ENCODE assay signal across 1 cellular context in the genomic region with DNA sequence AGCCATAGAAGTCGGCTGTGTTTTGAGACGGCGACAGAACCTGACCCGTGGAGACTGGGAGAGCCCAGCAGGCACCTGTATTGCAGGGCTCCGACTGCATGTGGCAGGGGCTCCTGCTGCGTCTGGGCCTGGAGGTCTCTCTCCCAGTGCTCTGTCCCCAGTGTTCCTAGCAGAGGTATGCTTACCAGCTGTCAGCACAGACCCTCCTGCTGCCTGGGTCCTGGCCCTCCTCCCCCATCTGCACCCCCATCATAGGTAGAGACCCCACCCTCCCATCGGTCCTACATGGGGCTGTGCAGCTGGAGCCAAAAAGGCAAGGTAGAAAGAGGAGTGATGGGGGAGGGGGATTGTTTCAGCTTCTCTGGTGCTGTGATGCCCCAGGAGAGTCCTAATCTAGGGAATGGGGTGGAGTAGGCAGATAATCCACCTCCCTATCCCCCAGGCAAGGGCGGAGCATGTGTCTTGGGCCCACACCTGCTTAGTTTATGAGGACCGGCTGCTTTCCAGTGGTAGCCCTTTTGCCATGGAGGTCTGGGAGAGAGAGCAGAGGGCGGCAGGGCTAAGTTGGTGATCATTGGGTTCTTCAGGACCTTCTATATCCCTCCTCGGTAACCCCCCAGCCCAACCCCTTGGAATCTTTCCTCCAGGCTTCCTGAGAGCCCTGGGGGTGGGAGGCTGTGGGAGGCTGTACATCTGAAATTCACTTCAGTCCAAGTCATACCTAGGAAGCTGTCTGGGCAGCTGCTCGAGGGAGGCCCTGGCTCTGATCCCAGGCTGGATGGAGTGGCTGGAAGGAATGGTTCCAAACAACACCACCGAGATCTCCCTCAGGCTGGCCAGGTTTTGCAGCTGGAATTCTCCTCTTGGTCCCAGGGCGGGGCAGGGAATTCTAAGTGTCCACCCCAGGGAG.
TF ChIP-seq lines count a peak whose summit lies in the region.

No MANE protein-coding gene starts in this region.

TF ChIP-seq in K562, 482 proteins besides CTCF, POLR2A, EP300 and RAD21 (continued from another document and continues in another):
- TF ChIP-seq ZNF121 (CRISPR knock-in tag; conservative IDR thresholded peaks at IDR 0.05): no peak
- TF ChIP-seq, protein P1, sequence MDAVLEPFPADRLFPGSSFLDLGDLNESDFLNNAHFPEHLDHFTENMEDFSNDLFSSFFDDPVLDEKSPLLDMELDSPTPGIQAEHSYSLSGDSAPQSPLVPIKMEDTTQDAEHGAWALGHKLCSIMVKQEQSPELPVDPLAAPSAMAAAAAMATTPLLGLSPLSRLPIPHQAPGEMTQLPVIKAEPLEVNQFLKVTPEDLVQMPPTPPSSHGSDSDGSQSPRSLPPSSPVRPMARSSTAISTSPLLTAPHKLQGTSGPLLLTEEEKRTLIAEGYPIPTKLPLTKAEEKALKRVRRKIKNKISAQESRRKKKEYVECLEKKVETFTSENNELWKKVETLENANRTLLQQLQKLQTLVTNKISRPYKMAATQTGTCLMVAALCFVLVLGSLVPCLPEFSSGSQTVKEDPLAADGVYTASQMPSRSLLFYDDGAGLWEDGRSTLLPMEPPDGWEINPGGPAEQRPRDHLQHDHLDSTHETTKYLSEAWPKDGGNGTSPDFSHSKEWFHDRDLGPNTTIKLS (IDR thresholded peaks at IDR 0.05; ENCODE audit: borderline replicate concordance, low read depth): no peak
- TF ChIP-seq, protein P2, sequence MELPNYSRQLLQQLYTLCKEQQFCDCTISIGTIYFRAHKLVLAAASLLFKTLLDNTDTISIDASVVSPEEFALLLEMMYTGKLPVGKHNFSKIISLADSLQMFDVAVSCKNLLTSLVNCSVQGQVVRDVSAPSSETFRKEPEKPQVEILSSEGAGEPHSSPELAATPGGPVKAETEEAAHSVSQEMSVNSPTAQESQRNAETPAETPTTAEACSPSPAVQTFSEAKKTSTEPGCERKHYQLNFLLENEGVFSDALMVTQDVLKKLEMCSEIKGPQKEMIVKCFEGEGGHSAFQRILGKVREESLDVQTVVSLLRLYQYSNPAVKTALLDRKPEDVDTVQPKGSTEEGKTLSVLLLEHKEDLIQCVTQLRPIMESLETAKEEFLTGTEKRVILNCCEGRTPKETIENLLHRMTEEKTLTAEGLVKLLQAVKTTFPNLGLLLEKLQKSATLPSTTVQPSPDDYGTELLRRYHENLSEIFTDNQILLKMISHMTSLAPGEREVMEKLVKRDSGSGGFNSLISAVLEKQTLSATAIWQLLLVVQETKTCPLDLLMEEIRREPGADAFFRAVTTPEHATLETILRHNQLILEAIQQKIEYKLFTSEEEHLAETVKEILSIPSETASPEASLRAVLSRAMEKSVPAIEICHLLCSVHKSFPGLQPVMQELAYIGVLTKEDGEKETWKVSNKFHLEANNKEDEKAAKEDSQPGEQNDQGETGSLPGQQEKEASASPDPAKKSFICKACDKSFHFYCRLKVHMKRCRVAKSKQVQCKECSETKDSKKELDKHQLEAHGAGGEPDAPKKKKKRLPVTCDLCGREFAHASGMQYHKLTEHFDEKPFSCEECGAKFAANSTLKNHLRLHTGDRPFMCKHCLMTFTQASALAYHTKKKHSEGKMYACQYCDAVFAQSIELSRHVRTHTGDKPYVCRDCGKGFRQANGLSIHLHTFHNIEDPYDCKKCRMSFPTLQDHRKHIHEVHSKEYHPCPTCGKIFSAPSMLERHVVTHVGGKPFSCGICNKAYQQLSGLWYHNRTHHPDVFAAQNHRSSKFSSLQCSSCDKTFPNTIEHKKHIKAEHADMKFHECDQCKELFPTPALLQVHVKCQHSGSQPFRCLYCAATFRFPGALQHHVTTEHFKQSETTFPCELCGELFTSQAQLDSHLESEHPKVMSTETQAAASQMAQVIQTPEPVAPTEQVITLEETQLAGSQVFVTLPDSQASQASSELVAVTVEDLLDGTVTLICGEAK (IDR thresholded peaks at IDR 0.05): no peak
- TF ChIP-seq, protein P2 (CRISPR knock-in tag; IDR thresholded peaks at IDR 0.05): no peak
- TF ChIP-seq ZNF561 (CRISPR knock-in tag; conservative IDR thresholded peaks at IDR 0.05): no peak
- TF ChIP-seq, protein P3, sequence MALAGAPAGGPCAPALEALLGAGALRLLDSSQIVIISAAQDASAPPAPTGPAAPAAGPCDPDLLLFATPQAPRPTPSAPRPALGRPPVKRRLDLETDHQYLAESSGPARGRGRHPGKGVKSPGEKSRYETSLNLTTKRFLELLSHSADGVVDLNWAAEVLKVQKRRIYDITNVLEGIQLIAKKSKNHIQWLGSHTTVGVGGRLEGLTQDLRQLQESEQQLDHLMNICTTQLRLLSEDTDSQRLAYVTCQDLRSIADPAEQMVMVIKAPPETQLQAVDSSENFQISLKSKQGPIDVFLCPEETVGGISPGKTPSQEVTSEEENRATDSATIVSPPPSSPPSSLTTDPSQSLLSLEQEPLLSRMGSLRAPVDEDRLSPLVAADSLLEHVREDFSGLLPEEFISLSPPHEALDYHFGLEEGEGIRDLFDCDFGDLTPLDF (CRISPR knock-in tag; IDR thresholded peaks at IDR 0.05): no peak
- TF ChIP-seq, protein P4, sequence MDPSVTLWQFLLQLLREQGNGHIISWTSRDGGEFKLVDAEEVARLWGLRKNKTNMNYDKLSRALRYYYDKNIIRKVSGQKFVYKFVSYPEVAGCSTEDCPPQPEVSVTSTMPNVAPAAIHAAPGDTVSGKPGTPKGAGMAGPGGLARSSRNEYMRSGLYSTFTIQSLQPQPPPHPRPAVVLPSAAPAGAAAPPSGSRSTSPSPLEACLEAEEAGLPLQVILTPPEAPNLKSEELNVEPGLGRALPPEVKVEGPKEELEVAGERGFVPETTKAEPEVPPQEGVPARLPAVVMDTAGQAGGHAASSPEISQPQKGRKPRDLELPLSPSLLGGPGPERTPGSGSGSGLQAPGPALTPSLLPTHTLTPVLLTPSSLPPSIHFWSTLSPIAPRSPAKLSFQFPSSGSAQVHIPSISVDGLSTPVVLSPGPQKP (CRISPR knock-in tag; IDR thresholded peaks at IDR 0.05): peak; percentile 14; the same call in 1 of the 2 replicates
- TF ChIP-seq YY1 (IDR thresholded peaks at IDR 0.05; ENCODE audit: borderline replicate concordance in 1 of 3, control insufficient read depth in 1 of 3, extremely low read depth in 1 of 3, insufficient read depth in 3 of 3, insufficient read length in 1 of 3, insufficient replicate concordance in 2 of 3, low read depth in 1 of 3, low read length in 2 of 3): no peak
- TF ChIP-seq SLC30A9 (CRISPR knock-in tag; IDR thresholded peaks at IDR 0.05): no peak
- no peak for TF ChIP-seq ZBED1 (IDR thresholded peaks at IDR 0.05)
- TF ChIP-seq SUPT5H (IDR thresholded peaks at IDR 0.05): no peak
- TF ChIP-seq FOXA3 (CRISPR knock-in tag; conservative IDR thresholded peaks at IDR 0.05 in 1 of 2, IDR thresholded peaks at IDR 0.05 in 1 of 2): no peak
- TF ChIP-seq, protein P5, sequence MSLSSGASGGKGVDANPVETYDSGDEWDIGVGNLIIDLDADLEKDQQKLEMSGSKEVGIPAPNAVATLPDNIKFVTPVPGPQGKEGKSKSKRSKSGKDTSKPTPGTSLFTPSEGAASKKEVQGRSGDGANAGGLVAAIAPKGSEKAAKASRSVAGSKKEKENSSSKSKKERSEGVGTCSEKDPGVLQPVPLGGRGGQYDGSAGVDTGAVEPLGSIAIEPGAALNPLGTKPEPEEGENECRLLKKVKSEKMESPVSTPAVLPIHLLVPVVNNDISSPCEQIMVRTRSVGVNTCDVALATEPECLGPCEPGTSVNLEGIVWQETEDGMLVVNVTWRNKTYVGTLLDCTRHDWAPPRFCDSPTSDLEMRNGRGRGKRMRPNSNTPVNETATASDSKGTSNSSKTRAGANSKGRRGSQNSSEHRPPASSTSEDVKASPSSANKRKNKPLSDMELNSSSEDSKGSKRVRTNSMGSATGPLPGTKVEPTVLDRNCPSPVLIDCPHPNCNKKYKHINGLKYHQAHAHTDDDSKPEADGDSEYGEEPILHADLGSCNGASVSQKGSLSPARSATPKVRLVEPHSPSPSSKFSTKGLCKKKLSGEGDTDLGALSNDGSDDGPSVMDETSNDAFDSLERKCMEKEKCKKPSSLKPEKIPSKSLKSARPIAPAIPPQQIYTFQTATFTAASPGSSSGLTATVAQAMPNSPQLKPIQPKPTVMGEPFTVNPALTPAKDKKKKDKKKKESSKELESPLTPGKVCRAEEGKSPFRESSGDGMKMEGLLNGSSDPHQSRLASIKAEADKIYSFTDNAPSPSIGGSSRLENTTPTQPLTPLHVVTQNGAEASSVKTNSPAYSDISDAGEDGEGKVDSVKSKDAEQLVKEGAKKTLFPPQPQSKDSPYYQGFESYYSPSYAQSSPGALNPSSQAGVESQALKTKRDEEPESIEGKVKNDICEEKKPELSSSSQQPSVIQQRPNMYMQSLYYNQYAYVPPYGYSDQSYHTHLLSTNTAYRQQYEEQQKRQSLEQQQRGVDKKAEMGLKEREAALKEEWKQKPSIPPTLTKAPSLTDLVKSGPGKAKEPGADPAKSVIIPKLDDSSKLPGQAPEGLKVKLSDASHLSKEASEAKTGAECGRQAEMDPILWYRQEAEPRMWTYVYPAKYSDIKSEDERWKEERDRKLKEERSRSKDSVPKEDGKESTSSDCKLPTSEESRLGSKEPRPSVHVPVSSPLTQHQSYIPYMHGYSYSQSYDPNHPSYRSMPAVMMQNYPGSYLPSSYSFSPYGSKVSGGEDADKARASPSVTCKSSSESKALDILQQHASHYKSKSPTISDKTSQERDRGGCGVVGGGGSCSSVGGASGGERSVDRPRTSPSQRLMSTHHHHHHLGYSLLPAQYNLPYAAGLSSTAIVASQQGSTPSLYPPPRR (CRISPR knock-in tag; IDR thresholded peaks at IDR 0.05; ENCODE audit: borderline replicate concordance): no peak
- TF ChIP-seq, protein P6, sequence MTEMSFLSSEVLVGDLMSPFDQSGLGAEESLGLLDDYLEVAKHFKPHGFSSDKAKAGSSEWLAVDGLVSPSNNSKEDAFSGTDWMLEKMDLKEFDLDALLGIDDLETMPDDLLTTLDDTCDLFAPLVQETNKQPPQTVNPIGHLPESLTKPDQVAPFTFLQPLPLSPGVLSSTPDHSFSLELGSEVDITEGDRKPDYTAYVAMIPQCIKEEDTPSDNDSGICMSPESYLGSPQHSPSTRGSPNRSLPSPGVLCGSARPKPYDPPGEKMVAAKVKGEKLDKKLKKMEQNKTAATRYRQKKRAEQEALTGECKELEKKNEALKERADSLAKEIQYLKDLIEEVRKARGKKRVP (CRISPR knock-in tag; IDR thresholded peaks at IDR 0.05): no peak
- TF ChIP-seq MCM5 (IDR thresholded peaks at IDR 0.05; ENCODE audit: low read depth): no peak
- TF ChIP-seq POLR2H (tag; IDR thresholded peaks at IDR 0.05; ENCODE audit: low read depth): no peak
- peak; percentile 51; the same call in 1 of the 2 replicates for TF ChIP-seq IRF2 (CRISPR knock-in tag; IDR thresholded peaks at IDR 0.05)
- no peak for TF ChIP-seq HNRNPLL (IDR thresholded peaks at IDR 0.05; ENCODE audit: low read depth, low read length, poor library complexity, severe bottlenecking)
- TF ChIP-seq RUNX1 (IDR thresholded peaks at IDR 0.05; ENCODE audit: low read depth): no peak
- no peak for TF ChIP-seq KLF16 (IDR thresholded peaks at IDR 0.05)
- TF ChIP-seq, protein P7, sequence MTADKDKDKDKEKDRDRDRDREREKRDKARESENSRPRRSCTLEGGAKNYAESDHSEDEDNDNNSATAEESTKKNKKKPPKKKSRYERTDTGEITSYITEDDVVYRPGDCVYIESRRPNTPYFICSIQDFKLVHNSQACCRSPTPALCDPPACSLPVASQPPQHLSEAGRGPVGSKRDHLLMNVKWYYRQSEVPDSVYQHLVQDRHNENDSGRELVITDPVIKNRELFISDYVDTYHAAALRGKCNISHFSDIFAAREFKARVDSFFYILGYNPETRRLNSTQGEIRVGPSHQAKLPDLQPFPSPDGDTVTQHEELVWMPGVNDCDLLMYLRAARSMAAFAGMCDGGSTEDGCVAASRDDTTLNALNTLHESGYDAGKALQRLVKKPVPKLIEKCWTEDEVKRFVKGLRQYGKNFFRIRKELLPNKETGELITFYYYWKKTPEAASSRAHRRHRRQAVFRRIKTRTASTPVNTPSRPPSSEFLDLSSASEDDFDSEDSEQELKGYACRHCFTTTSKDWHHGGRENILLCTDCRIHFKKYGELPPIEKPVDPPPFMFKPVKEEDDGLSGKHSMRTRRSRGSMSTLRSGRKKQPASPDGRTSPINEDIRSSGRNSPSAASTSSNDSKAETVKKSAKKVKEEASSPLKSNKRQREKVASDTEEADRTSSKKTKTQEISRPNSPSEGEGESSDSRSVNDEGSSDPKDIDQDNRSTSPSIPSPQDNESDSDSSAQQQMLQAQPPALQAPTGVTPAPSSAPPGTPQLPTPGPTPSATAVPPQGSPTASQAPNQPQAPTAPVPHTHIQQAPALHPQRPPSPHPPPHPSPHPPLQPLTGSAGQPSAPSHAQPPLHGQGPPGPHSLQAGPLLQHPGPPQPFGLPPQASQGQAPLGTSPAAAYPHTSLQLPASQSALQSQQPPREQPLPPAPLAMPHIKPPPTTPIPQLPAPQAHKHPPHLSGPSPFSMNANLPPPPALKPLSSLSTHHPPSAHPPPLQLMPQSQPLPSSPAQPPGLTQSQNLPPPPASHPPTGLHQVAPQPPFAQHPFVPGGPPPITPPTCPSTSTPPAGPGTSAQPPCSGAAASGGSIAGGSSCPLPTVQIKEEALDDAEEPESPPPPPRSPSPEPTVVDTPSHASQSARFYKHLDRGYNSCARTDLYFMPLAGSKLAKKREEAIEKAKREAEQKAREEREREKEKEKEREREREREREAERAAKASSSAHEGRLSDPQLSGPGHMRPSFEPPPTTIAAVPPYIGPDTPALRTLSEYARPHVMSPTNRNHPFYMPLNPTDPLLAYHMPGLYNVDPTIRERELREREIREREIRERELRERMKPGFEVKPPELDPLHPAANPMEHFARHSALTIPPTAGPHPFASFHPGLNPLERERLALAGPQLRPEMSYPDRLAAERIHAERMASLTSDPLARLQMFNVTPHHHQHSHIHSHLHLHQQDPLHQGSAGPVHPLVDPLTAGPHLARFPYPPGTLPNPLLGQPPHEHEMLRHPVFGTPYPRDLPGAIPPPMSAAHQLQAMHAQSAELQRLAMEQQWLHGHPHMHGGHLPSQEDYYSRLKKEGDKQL (CRISPR knock-in tag; IDR thresholded peaks at IDR 0.05; ENCODE audit: borderline replicate concordance): no peak
- no peak for TF ChIP-seq SRSF7 (optimal IDR thresholded peaks at IDR 0.05; ENCODE audit: low read depth, low read length)
- no peak for TF ChIP-seq GABPB2 (CRISPR knock-in tag; conservative IDR thresholded peaks at IDR 0.05)
